In the genomic region with DNA sequence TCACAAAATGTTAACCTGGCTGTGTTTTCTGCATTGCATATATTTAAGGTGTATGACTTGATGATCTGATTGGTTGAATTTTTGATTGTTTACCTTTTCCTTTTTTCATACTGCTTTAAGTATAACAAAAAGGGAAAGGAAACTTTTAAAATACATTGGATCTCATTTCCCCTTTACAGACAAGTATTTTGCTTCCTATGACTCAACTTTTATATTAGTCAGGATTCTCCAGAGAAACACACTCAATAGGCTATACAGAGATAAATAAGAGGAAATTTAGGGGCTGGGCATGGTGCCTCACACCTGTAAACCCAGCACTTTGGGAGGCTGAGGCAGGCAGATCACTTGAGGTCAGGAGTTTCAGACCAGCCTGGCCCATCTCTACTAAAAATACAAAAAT, we compare ENCODE assay signal across 21 cellular contexts.
A peak's percentile ranks its signal among the peaks of the same experiment; 100 is the strongest.
DNase-seq lines count a peak whose midpoint lies in the region; ATAC-seq and TF ChIP-seq lines count a peak whose summit lies in the region.
"Had no signal": no experiment of that assay in that cellular context is flagged by ENCODE, and none has a peak within 500 bp of the region (broad histone marks: within the 10 kb centered on the region; RNA-seq: fewer than 3 reads in every experiment).

No MANE protein-coding gene starts in this region.

- H3K9me2 ChIP-seq in GM23248 (ENCODE audit: insufficient read depth), result no peaks in the 10 kb centered on the region

- peaks cover 21% of the 10 kb centered on the region for H3K4me1 ChIP-seq in GM23248 (ENCODE audit: insufficient read depth)
- peaks cover 27% of the 10 kb centered on the region for H3K4me1 ChIP-seq in osteoblast (ENCODE audit: insufficient read depth, low read length)
- H3K4me1 ChIP-seq in prostate gland (replicated peaks), result no peaks in the 10 kb centered on the region
- H3K4me1 ChIP-seq: BE2C had no signal

- TF ChIP-seq CTCF in choroid plexus epithelial cell (conservative IDR thresholded peaks at IDR 0.05; ENCODE audit: low read depth, low read length) (no peak), osteoblast (IDR thresholded peaks at IDR 0.05; ENCODE audit: extremely low read depth, low read depth, low read length) (no peak), prostate gland (IDR thresholded peaks at IDR 0.05) (no peak)

- H4K20me1 ChIP-seq in GM23248 (ENCODE audit: insufficient read depth) (no peaks in the 10 kb centered on the region), osteoblast (ENCODE audit: insufficient read depth, low read length) (no peaks in the 10 kb centered on the region)

- H3F3A ChIP-seq in GM23248 (ENCODE audit: insufficient read depth), result peaks cover 15% of the 10 kb centered on the region

- intact Hi-C loops in prostate gland (cut with DNase I), result no loop called here

- in situ Hi-C loops in GM23248 (cut with MboI), result no loop called here

- no peaks in the 10 kb centered on the region for H3K9me3 ChIP-seq in GM23248 (ENCODE audit: low read depth)
- H3K9me3 ChIP-seq in osteoblast (ENCODE audit: low read depth, low read length), result no peaks in the 10 kb centered on the region
- no peaks in the 10 kb centered on the region for H3K9me3 ChIP-seq in prostate gland
- H3K9me3 ChIP-seq: BE2C had no signal

- 0 out of 2 replicates have a peak, but pooled peaks cover 5% of the 10 kb centered on the region for H3K27me3 ChIP-seq in GM23248 (replicated peaks; ENCODE audit: insufficient read depth)
- no peaks in the 10 kb centered on the region for H3K27me3 ChIP-seq in osteoblast (ENCODE audit: insufficient read depth, low read length)
- H3K27me3 ChIP-seq in prostate gland (replicated peaks; ENCODE audit: insufficient read depth), result no peaks in the 10 kb centered on the region
- H3K27me3 ChIP-seq: BE2C had no signal

- H3K4me3 ChIP-seq in GM23248, result no peak overlapping the region
- H3K4me3 ChIP-seq in choroid plexus epithelial cell (ENCODE audit: low read depth, low read length), result no peak overlapping the region
- H3K4me3 ChIP-seq in osteoblast (ENCODE audit: insufficient read depth, low read length), result no peak overlapping the region
- no peak overlapping the region for H3K4me3 ChIP-seq in prostate gland
- H3K4me3 ChIP-seq: GM23338 had no signal

- DNase-seq in GM23248, result peak; percentile 40
- DNase-seq in MV-4-11 (lab: John Stamatoyannopoulos, UW), result peak; percentile 26
- peak; percentile 16 for DNase-seq in choroid plexus epithelial cell (ENCODE audit: low read depth)
- peak; percentile 60 for DNase-seq in osteoblast (ENCODE audit: insufficient read length, low spot score, missing footprints)
- DNase-seq in prostate gland (ENCODE audit: low spot score), result no peak
- no peak for DNase-seq in GDM1 (lab: John Stamatoyannopoulos, UW)
- DNase-seq: ACHN; BE2C; CD8-positive, alpha-beta memory T cell; DMS 273 treated with DMSO at 0.1 percent for 48 hours; DMS79; H9; NCI-H1694; NCI-H2029 treated with DMSO at 0.1 percent for 48 hours; NCI-H2227 treated with DMSO at 0.1 percent for 48 hours; NCI-H526 treated with DMSO at 0.1 percent for 48 hours; RPMI8226; SHP77; T-helper 1 cell had no signal

- no peak overlapping the region for H3K9ac ChIP-seq in GM23248

- TF ChIP-seq POLR2A in prostate gland (IDR thresholded peaks at IDR 0.05), result no peak

- H3K4me2 ChIP-seq in GM23248 (ENCODE audit: unreplicated experiment) (no peak overlapping the region), osteoblast (ENCODE audit: insufficient read depth, low read length) (peak overlapping the region; percentile 19)
- H3K4me2 ChIP-seq: GM23338 had no signal

- no peak overlapping the region for H2AFZ ChIP-seq in GM23248
- no peak overlapping the region for H2AFZ ChIP-seq in osteoblast (ENCODE audit: low read length)
- H2AFZ ChIP-seq: GM23338 had no signal

- ATAC-seq in HG02870 (IDR thresholded peaks at IDR 0.05; ENCODE audit: unreplicated experiment), result no peak
- ATAC-seq: GM23338 had no signal

- no peak overlapping the region for H3K27ac ChIP-seq in GM23248
- no peak overlapping the region for H3K27ac ChIP-seq in osteoblast (ENCODE audit: low read depth, low read length)
- no peak overlapping the region for H3K27ac ChIP-seq in prostate gland

- H3K79me2 ChIP-seq in GM23248 (ENCODE audit: insufficient read depth), result no peaks in the 10 kb centered on the region
- no peaks in the 10 kb centered on the region for H3K79me2 ChIP-seq in osteoblast (ENCODE audit: insufficient read depth, low read length)

- H3K36me3 ChIP-seq in GM23248 (ENCODE audit: low read depth) (no peaks in the 10 kb centered on the region), osteoblast (ENCODE audit: insufficient read depth, low read length) (no peaks in the 10 kb centered on the region), prostate gland (no peaks in the 10 kb centered on the region)
- H3K36me3 ChIP-seq: BE2C had no signal

Comparison
In these comparisons a context has a peak if more than half of its experiments do, and no peak if none do; other contexts are left out.
1. DNase-seq: peak in GM23248 (single experiment), MV-4-11 (single experiment), choroid plexus epithelial cell (single experiment) and osteoblast (single experiment); none in prostate gland (single experiment) and GDM1 (single experiment).